ENCODE assay signal across 13 cellular contexts in genomic region chr19:46299695-46300094, GRCh38. TPM values are rescaled to one million over a fixed set of nuclear protein-coding genes. Genes with fewer than 3 reads are reported as not detected.
DNase-seq lines count a peak whose midpoint lies in the region; ATAC-seq and TF ChIP-seq lines count a peak whose summit lies in the region.
"Had no signal": no experiment of that assay in that cellular context is flagged by ENCODE, and none has a peak within 500 bp of the region (broad histone marks: within the 10 kb centered on the region; RNA-seq: fewer than 3 reads in every experiment).

No MANE protein-coding gene starts in this region.

- H3K4me1 ChIP-seq in heart left ventricle (peaks cover 7 to 74% (median 57%) of the 10 kb centered on the region in 12 donors), left ventricle myocardium inferior (peaks cover 75% of the 10 kb centered on the region), aorta (ENCODE audit: control insufficient read depth in 1 of 2, insufficient read depth in 2 of 2, low read length in 2 of 2) (peaks cover 0 to 3% of the 10 kb centered on the region in 2 donors)

- H3K4me3 ChIP-seq in heart left ventricle (peak overlapping the region; percentile 25 to 79 (median 64)), left ventricle myocardium inferior (peak overlapping the region; percentile 83), aorta (ENCODE audit: low read length in 2 of 2) (no peak overlapping the region)

- H3K9me3 ChIP-seq in heart left ventricle (peaks cover 0 to 3% (median 0%) of the 10 kb centered on the region in 12 donors), left ventricle myocardium inferior (replicated peaks) (no peaks in the 10 kb centered on the region), aorta (ENCODE audit: control insufficient read depth, low read length) (no peaks in the 10 kb centered on the region)

- TF ChIP-seq CTCF in heart left ventricle (IDR thresholded peaks at IDR 0.05) (no peak), left ventricle myocardium inferior (IDR thresholded peaks at IDR 0.05; ENCODE audit: borderline replicate concordance) (no peak)

- peaks cover 0 to 17% (median 13%) of the 10 kb centered on the region in 9 donors for H3K36me3 ChIP-seq in heart left ventricle
- peaks cover 16% of the 10 kb centered on the region for H3K36me3 ChIP-seq in left ventricle myocardium inferior
- H3K36me3 ChIP-seq in aorta (ENCODE audit: control insufficient read depth in 1 of 2, insufficient read depth in 2 of 2, low read length in 1 of 2) = no peaks in the 10 kb centered on the region

- WGBS in heart left ventricle, 4 donors = 38 to 55% (median 49%) methylated on average over 7 of the region's 7 CpGs
- WGBS in aorta, 2 donors = 53 to 58% methylated on average over 7 of the region's 7 CpGs

- H3K27ac ChIP-seq in heart left ventricle (peak overlapping the region; percentile 88 to 99 (median 98)), left ventricle myocardium inferior (replicated peaks) (peak overlapping the region; percentile 100), aorta (ENCODE audit: low read depth in 1 of 2, low read length in 2 of 2) (peak overlapping the region; percentile 97 to 98)

- H3K27me3 ChIP-seq in heart left ventricle (peaks cover 0 to 6% (median 0%) of the 10 kb centered on the region in 9 donors), left ventricle myocardium inferior (ENCODE audit: low read depth) (no peaks in the 10 kb centered on the region), aorta (ENCODE audit: control insufficient read depth in 1 of 2, insufficient read depth in 2 of 2, low read length in 1 of 2) (no peaks in the 10 kb centered on the region)

- intact Hi-C loops in heart left ventricle (cut with DNase I) (loop anchor here in 5 of 10 donors (2.0 to 10.0 kb wide), 5 partner anchors 15 to 75 kb away; partner anchors contain the start of gene PPP5C (in 3 of the 5)), left cardiac atrium (cut with DNase I) (no loop called here), left ventricle myocardium inferior (cut with micrococcal nuclease) (no loop called here), aorta (cut with DNase I) (loop anchor here (5.0 kb wide), 1 partner anchor 48 kb away; the partner anchor contains the start of gene PPP5C (in 2 of the 2)), posterior vena cava (cut with DNase I) (no loop called here)

- ATAC-seq in heart left ventricle (no peak), left cardiac atrium (no peak), aorta (ENCODE audit: low FRiP score) (no peak), HG02763 (IDR thresholded peaks at IDR 0.05; ENCODE audit: unreplicated experiment) (no peak)
- ATAC-seq: activated CD8-positive, alpha-beta T cell treated with anti-CD3 and anti-CD28 coated beads for 36 hours had no signal

- no peak for TF ChIP-seq POLR2A in heart left ventricle (IDR thresholded peaks at IDR 0.05)

- DNase-seq in heart left ventricle = peak in 1 of 5 donors; percentile 43
- DNase-seq in left cardiac atrium = no peak
- no peak for DNase-seq in left ventricle myocardium inferior
- DNase-seq in pons (ENCODE audit: low spot score) = peak; percentile 14
- no peak for DNase-seq in aorta
- DNase-seq in iPS-NIHi11 (ENCODE audit: low spot score) = no peak
- DNase-seq in posterior vena cava (ENCODE audit: low spot score) = no peak
- DNase-seq: activated CD8-positive, alpha-beta T cell treated with anti-CD3 and anti-CD28 coated beads for 36 hours; AML-193; amniotic stem cell; NCI-H2081 treated with DMSO at 0.1 percent for 48 hours; T-helper 2 cell had no signal

RNA-seq across cellular contexts. Expression of gene HIF3A, which starts 2.9 kb away (rescaled TPM):
- total RNA-seq in heart left ventricle (100 to 1,000 TPM in 2 of 9 donors, 10 to 100 TPM in 7; 32.8 to 117 (median 53.3) TPM), left cardiac atrium (10 to 100 TPM; 51.0 to 53.0 TPM), left ventricle myocardium inferior (87.7 TPM), aorta (10 to 100 TPM; 37.5 to 55.4 TPM), posterior vena cava (10 to 100 TPM; 50.0 to 79.8 TPM)
- polyA plus RNA-seq in heart left ventricle (100 to 1,000 TPM in 1 of 2 donors, 10 to 100 TPM in 1; 80.9 to 114 TPM), aorta (10 to 100 TPM in 1 of 2 donors, 1 to 10 TPM in 1; 7.0 to 78.4 TPM)
- total RNA-seq: activated CD8-positive, alpha-beta T cell treated with anti-CD3 and anti-CD28 coated beads for 36 hours had no signal

RNA-seq across cellular contexts. Expression of gene PPP5C, which starts 47.2 kb away (rescaled TPM):
- 100 to 1,000 TPM in 1 of 9 donors, 10 to 100 TPM in 8; 69.9 to 115 (median 77.1) TPM for total RNA-seq in heart left ventricle
- 100 to 1,000 TPM in 1 of 2 donors, 10 to 100 TPM in 1; 64.9 to 107 TPM for polyA plus RNA-seq in heart left ventricle
- 10 to 100 TPM; 60.5 to 75.1 TPM for total RNA-seq in left cardiac atrium
- 70.8 TPM for total RNA-seq in left ventricle myocardium inferior
- total RNA-seq in aorta = 10 to 100 TPM; 62.7 to 63.7 TPM
- 10 to 100 TPM; 23.0 to 54.3 TPM for polyA plus RNA-seq in aorta
- total RNA-seq in posterior vena cava = 10 to 100 TPM; 44.3 to 46.8 TPM

Comparison
In these comparisons a context has a peak if more than half of its experiments do, and no peak if none do; other contexts are left out.
1. H3K4me3 ChIP-seq: peak in heart left ventricle (12 of 12) and left ventricle myocardium inferior (single experiment); none in aorta (0 of 2).
2. intact Hi-C loops: an anchor here in aorta (5.0 kb wide); none called in left cardiac atrium, left ventricle myocardium inferior and posterior vena cava.
3. Peak in every context shown above with its lines, with median percentiles within 50 percentile points of each other: H3K27ac ChIP-seq.